ENCODE assay signal across 33 cellular contexts in genomic region chr2:139000087-139000486, GRCh38.
"Had no signal": no experiment of that assay in that cellular context is flagged by ENCODE, and none has a peak within 500 bp of the region (broad histone marks: within the 10 kb centered on the region; RNA-seq: fewer than 3 reads in every experiment).

No MANE protein-coding gene starts in this region.

- H3K27me3 Mint-ChIP-seq: activated CD4-positive, alpha-beta T cell treated with anti-CD3 and anti-CD28 coated beads, Interleukin-2, amount 10 ng/mL, durations not matched to agents 24 days and 14 days; activated CD8-positive, alpha-beta T cell treated with anti-CD3 and anti-CD28 coated beads for 36 hours; activated naive CD8-positive, alpha-beta T cell treated with anti-CD3 and anti-CD28 coated beads for 36 hours; activated T-helper 17 cell treated with anti-CD3 and anti-CD28 coated beads, Interleukin-2, amount 50 U/mL, for 72 hours; central memory CD8-positive, alpha-beta T cell had no signal

- H3K27me3 ChIP-seq: ascending aorta, cardiac muscle cell, MG63, Peyer's patch, SJSA1 had no signal

- H3K4me1 ChIP-seq: ascending aorta, Peyer's patch had no signal

- H3K27ac ChIP-seq: ascending aorta, cardiac muscle cell, Peyer's patch, SJSA1 had no signal

- H3K36me3 ChIP-seq: ascending aorta, cardiac muscle cell, MG63, Peyer's patch, SJSA1 had no signal

- H3K27ac Mint-ChIP-seq: activated CD4-positive, alpha-beta T cell treated with anti-CD3 and anti-CD28 coated beads, Interleukin-2, amount 10 ng/mL, durations not matched to agents 24 days and 14 days; activated CD8-positive, alpha-beta T cell treated with anti-CD3 and anti-CD28 coated beads for 36 hours; activated naive CD8-positive, alpha-beta T cell treated with anti-CD3 and anti-CD28 coated beads for 36 hours; activated T-cell treated with anti-CD3 and anti-CD28 coated beads, Interleukin-2, amount 50 U/mL, for 72 hours; activated T-helper 17 cell treated with anti-CD3 and anti-CD28 coated beads, Interleukin-2, amount 50 U/mL, for 72 hours; T-helper 1 cell treated with Interleukin-12 subunit alpha and Interleukin-12 subunit beta and Interleukin-4 antibody, amounts not matched to agents 30 μg/mL and 1 μg/mL, for 36 hours; T-helper 2 cell treated with Interferon-gamma antibody and Interleukin-4, amounts not matched to agents 5 μg/mL and 100 μg/mL, for 36 hours had no signal

- H3K36me3 Mint-ChIP-seq: activated naive CD8-positive, alpha-beta T cell treated with anti-CD3 and anti-CD28 coated beads for 36 hours had no signal

- H3K9me3 ChIP-seq: ascending aorta, MG63, Peyer's patch, SJSA1 had no signal

- DNase-seq: activated CD4-positive, alpha-beta T cell treated with anti-CD3 and anti-CD28 coated beads, Interleukin-2, amount 10 ng/mL, durations not matched to agents 24 days and 14 days; activated CD4-positive, alpha-beta T cell treated with anti-CD3 and anti-CD28 coated beads, Interleukin-2, amount 50 U/mL, for 4 hours; activated CD8-positive, alpha-beta T cell treated with anti-CD3 and anti-CD28 coated beads for 36 hours; activated effector memory CD4-positive, alpha-beta T cell treated with anti-CD3 and anti-CD28 coated beads, Interleukin-2, amount 50 U/mL, for 16 hours; activated naive CD4-positive, alpha-beta T cell; activated naive CD4-positive, alpha-beta T cell treated with anti-CD3 and anti-CD28 coated beads, Interleukin-2, amount 50 U/mL, for 16 hours; activated naive CD8-positive, alpha-beta T cell treated with anti-CD3 and anti-CD28 coated beads for 36 hours; activated T-cell treated with anti-CD3 and anti-CD28 coated beads, Interleukin-2, amount 50 U/mL, for 1 hour; activated T-cell treated with anti-CD3 and anti-CD28 coated beads, Interleukin-2, amount 50 U/mL, for 72 hours; amygdala; Kasumi-1; MG63; NCI-H1048; NCI-H1105 treated with DMSO at 0.1 percent for 48 hours; NCI-H1436; NCI-H1694; NCI-H1930; NCI-H2081 treated with DMSO at 0.1 percent for 48 hours; NCI-H510A; NCI-H526; NCI-H748 treated with DMSO at 0.1 percent for 48 hours; NK-92 treated with Interleukin-12 subunit alpha and Interleukin-12 subunit beta, amount 100 ng/mL, for 24 hours; PC-3; Peyer's patch; RPMI8226; SHP77 treated with DMSO at 0.1 percent for 48 hours had no signal

- H3K4me3 ChIP-seq: ascending aorta, cardiac muscle cell, MG63, Peyer's patch, SJSA1 had no signal

- H3K9me3 Mint-ChIP-seq: activated CD4-positive, alpha-beta T cell treated with anti-CD3 and anti-CD28 coated beads, Interleukin-2, amount 10 ng/mL, durations not matched to agents 24 days and 14 days; activated naive CD8-positive, alpha-beta T cell treated with anti-CD3 and anti-CD28 coated beads for 36 hours; T-helper 2 cell treated with Interferon-gamma antibody and Interleukin-4, amounts not matched to agents 5 μg/mL and 100 μg/mL, for 36 hours had no signal

- H3K4me3 Mint-ChIP-seq: activated CD4-positive, alpha-beta T cell treated with anti-CD3 and anti-CD28 coated beads, Interleukin-2, amount 10 ng/mL, durations not matched to agents 24 days and 14 days; activated CD8-positive, alpha-beta T cell treated with anti-CD3 and anti-CD28 coated beads for 36 hours; activated naive CD8-positive, alpha-beta T cell treated with anti-CD3 and anti-CD28 coated beads for 36 hours; activated T-cell treated with anti-CD3 and anti-CD28 coated beads, Interleukin-2, amount 50 U/mL, for 72 hours; activated T-helper 17 cell treated with anti-CD3 and anti-CD28 coated beads, Interleukin-2, amount 50 U/mL, for 72 hours; central memory CD8-positive, alpha-beta T cell; T-helper 1 cell treated with Interleukin-12 subunit alpha and Interleukin-12 subunit beta and Interleukin-4 antibody, amounts not matched to agents 30 μg/mL and 1 μg/mL, for 36 hours; T-helper 2 cell treated with Interferon-gamma antibody and Interleukin-4, amounts not matched to agents 5 μg/mL and 100 μg/mL, for 36 hours had no signal

- H3K4me1 Mint-ChIP-seq: activated CD4-positive, alpha-beta T cell treated with anti-CD3 and anti-CD28 coated beads, Interleukin-2, amount 10 ng/mL, durations not matched to agents 24 days and 14 days; activated naive CD8-positive, alpha-beta T cell treated with anti-CD3 and anti-CD28 coated beads for 36 hours; activated T-helper 17 cell treated with anti-CD3 and anti-CD28 coated beads, Interleukin-2, amount 50 U/mL, for 72 hours; central memory CD8-positive, alpha-beta T cell had no signal

- ATAC-seq: activated CD8-positive, alpha-beta T cell treated with anti-CD3 and anti-CD28 coated beads for 36 hours; activated T-cell treated with anti-CD3 and anti-CD28 coated beads, Interleukin-2, amount 50 U/mL, for 72 hours; activated T-helper 17 cell treated with anti-CD3 and anti-CD28 coated beads, Interleukin-2, amount 50 U/mL, for 72 hours; PC-3 had no signal
